Comparison of ENCODE assay signal across 8 cellular contexts in genomic region chr5:102223542-102224444, GRCh38.
DNase-seq lines count a peak whose midpoint lies in the region; ATAC-seq and TF ChIP-seq lines count a peak whose summit lies in the region.

No MANE protein-coding gene starts in this region.

- H3K4me1 Mint-ChIP-seq in osteocyte (ENCODE audit: unreplicated experiment): no peaks in the 10 kb centered on the region

- H3K4me3 Mint-ChIP-seq in osteocyte (ENCODE audit: unreplicated experiment): no peak overlapping the region

- H3K36me3 Mint-ChIP-seq in osteocyte (ENCODE audit: unreplicated experiment): no peaks in the 10 kb centered on the region

- DNase-seq in NCI-H2227 (lab: John Stamatoyannopoulos, UW; ENCODE audit: unreplicated experiment) (peak; percentile 1), NCI-H2227 treated with DMSO at 0.1 percent for 48 hours (lab: John Stamatoyannopoulos, UW) (no peak), HFF-Myc (ENCODE audit: extremely low read depth, low read depth) (peak; percentile 9), NCI-H446 treated with DMSO at 0.1 percent for 48 hours (lab: John Stamatoyannopoulos, UW) (peak; percentile 21), dermis blood vessel endothelial cell (peak; percentile 51), osteocyte (ENCODE audit: extremely low spot score, unreplicated experiment) (no peak), head of caudate nucleus (no peak)

- intact Hi-C loops in head of caudate nucleus (cut with DNase I): no loop called here

- no peak overlapping the region for H3K4me3 ChIP-seq in HFF-Myc (replicated peaks; ENCODE audit: low read depth, low read length)

- ATAC-seq in esophagus mucosa: no peak

- H3K9me3 Mint-ChIP-seq in osteocyte (ENCODE audit: unreplicated experiment): peaks cover 8% of the 10 kb centered on the region

- TF ChIP-seq CTCF in HFF-Myc (IDR thresholded peaks at IDR 0.05; ENCODE audit: low read depth, low read length, missing control alignments) (peak; percentile 20), osteocyte (IDR thresholded peaks at IDR 0.05) (peak; percentile 49)

- no peak overlapping the region for H3K27ac Mint-ChIP-seq in osteocyte (ENCODE audit: unreplicated experiment)

- no peaks in the 10 kb centered on the region for H3K27me3 Mint-ChIP-seq in osteocyte (ENCODE audit: unreplicated experiment)

Comparison
In these comparisons a context has a peak if more than half of its experiments do, and no peak if none do; other contexts are left out.
1. DNase-seq: peak in NCI-H2227 (single experiment), HFF-Myc (single experiment), NCI-H446 treated with DMSO at 0.1 percent for 48 hours (single experiment) and dermis blood vessel endothelial cell (single experiment); none in NCI-H2227 treated with DMSO at 0.1 percent for 48 hours (single experiment), osteocyte (single experiment) and head of caudate nucleus (0 of 42).